ENCODE assay signal across 8 cellular contexts in genomic region chr2:239293450-239294430, GRCh38.
A peak's percentile ranks its signal among the peaks of the same experiment; 100 is the strongest.
DNase-seq lines count a peak whose midpoint lies in the region; ATAC-seq and TF ChIP-seq lines count a peak whose summit lies in the region.

No MANE protein-coding gene starts in this region.

- ATAC-seq in HG02973 (IDR thresholded peaks at IDR 0.05; ENCODE audit: unreplicated experiment) (peak; percentile 68), upper lobe of right lung (peak; percentile 44), GM19455 (IDR thresholded peaks at IDR 0.05; ENCODE audit: unreplicated experiment) (no peak)

- H3K36me3 ChIP-seq in GM06990 (ENCODE audit: control insufficient read depth, insufficient read depth, low read length): no peaks in the 10 kb centered on the region
- no peaks in the 10 kb centered on the region for H3K36me3 ChIP-seq in muscle layer of colon (ENCODE audit: insufficient read depth, low read length)
- H3K36me3 ChIP-seq in upper lobe of right lung: no peaks in the 10 kb centered on the region

- no peak overlapping the region for H3K4me3 ChIP-seq in GM06990 (replicated peaks; ENCODE audit: low read depth, low read length)
- no peak overlapping the region for H3K4me3 ChIP-seq in muscle layer of colon (ENCODE audit: low read depth in 1 of 2, low read length in 2 of 2)
- H3K4me3 ChIP-seq in upper lobe of right lung: no peak overlapping the region

- H3K9ac ChIP-seq in muscle layer of colon (ENCODE audit: low read length): peak overlapping the region; percentile 13

- DNase-seq in GM06990 (ENCODE audit: extremely low read depth, insufficient read length) (peak; percentile 52), upper lobe of right lung (peak; percentile 57), NCI-H2171 treated with DMSO at 0.1 percent for 48 hours (lab: John Stamatoyannopoulos, UW) (no peak), hepatic stellate cell (ENCODE audit: low spot score) (no peak)
- DNase-seq in activated T-cell treated with anti-CD3 and anti-CD28 coated beads, Interleukin-2, amount 50 U/mL, for 1 hour: peak; percentile 61

- H3K9me3 ChIP-seq in muscle layer of colon (ENCODE audit: low read length): no peaks in the 10 kb centered on the region
- no peaks in the 10 kb centered on the region for H3K9me3 ChIP-seq in upper lobe of right lung

- peaks cover 93% of the 10 kb centered on the region for H3K4me1 ChIP-seq in muscle layer of colon (ENCODE audit: insufficient read depth, low read length)
- peaks cover 24% of the 10 kb centered on the region for H3K4me1 ChIP-seq in upper lobe of right lung

- TF ChIP-seq CTCF in GM06990 (IDR thresholded peaks at IDR 0.05; ENCODE audit: insufficient read depth, low read length, poor library complexity, severe bottlenecking): no peak
- no peak for TF ChIP-seq CTCF in upper lobe of right lung (IDR thresholded peaks at IDR 0.05)

- intact Hi-C loops in upper lobe of right lung (cut with DNase I): no loop called here

- H3K27me3 ChIP-seq in GM06990 (replicated peaks; ENCODE audit: control insufficient read depth, insufficient read depth, low read length): no peaks in the 10 kb centered on the region; the same call in 1 of the 2 replicates
- H3K27me3 ChIP-seq in muscle layer of colon (ENCODE audit: control insufficient read depth in 1 of 2, insufficient read depth in 2 of 2, low read length in 2 of 2): no peaks in the 10 kb centered on the region
- no peaks in the 10 kb centered on the region for H3K27me3 ChIP-seq in upper lobe of right lung

- peak overlapping the region; percentile 53 for H3K27ac ChIP-seq in muscle layer of colon (ENCODE audit: low read depth, low read length)
- no peak overlapping the region for H3K27ac ChIP-seq in upper lobe of right lung

Comparison
In these comparisons a context has a peak if more than half of its experiments do, and no peak if none do; other contexts are left out.
1. DNase-seq: peak in GM06990 (single experiment), activated T-cell treated with anti-CD3 and anti-CD28 coated beads, Interleukin-2, amount 50 U/mL, for 1 hour (single experiment) and upper lobe of right lung (single experiment); none in NCI-H2171 treated with DMSO at 0.1 percent for 48 hours (single experiment) and hepatic stellate cell (single experiment).